In the genomic region with DNA sequence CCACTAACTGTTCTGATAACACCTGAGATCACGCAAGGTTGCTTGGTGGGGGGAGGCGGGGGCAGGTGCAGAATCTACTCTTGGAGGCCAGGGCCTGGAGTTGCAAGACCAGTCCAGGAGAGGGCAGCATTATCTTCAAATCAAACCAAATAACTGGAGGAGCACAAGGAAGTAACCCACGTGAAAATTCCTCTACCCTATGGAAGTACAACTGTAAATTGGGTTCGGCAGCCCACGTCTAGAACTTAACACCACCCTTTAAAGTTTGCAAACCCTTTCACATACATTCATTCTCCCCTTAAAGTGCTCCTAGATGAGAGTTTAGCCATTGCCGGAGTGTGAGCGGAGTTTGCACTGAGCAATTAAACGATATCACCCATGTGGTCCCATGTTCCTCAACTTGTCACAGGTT, we compare ENCODE assay signal across 1 cellular context.
TF ChIP-seq lines count a peak whose summit lies in the region.

No MANE protein-coding gene starts in this region.

TF ChIP-seq in HepG2, 621 proteins besides CTCF, POLR2A, EP300 and RAD21 (continued from another document and continues in another):
- TF ChIP-seq ZNF34 (CRISPR knock-in tag; IDR thresholded peaks at IDR 0.05; ENCODE audit: borderline replicate concordance) = no peak
- no peak; the same call in 1 of the 2 replicates for TF ChIP-seq SIN3B (IDR thresholded peaks at IDR 0.05; ENCODE audit: low read length)
- TF ChIP-seq, protein P1, sequence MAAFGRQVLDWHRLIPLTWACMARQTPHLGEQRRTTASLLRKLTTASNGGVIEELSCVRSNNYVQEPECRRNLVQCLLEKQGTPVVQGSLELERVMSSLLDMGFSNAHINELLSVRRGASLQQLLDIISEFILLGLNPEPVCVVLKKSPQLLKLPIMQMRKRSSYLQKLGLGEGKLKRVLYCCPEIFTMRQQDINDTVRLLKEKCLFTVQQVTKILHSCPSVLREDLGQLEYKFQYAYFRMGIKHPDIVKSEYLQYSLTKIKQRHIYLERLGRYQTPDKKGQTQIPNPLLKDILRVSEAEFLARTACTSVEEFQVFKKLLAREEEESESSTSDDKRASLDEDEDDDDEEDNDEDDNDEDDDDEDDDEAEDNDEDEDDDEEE (CRISPR knock-in tag; IDR thresholded peaks at IDR 0.05) = no peak
- 0 out of 2 replicates have a peak, but pooled peaks have one; percentile 25 for TF ChIP-seq ZMYM4 (CRISPR knock-in tag; IDR thresholded peaks at IDR 0.05)
- TF ChIP-seq, protein P2, sequence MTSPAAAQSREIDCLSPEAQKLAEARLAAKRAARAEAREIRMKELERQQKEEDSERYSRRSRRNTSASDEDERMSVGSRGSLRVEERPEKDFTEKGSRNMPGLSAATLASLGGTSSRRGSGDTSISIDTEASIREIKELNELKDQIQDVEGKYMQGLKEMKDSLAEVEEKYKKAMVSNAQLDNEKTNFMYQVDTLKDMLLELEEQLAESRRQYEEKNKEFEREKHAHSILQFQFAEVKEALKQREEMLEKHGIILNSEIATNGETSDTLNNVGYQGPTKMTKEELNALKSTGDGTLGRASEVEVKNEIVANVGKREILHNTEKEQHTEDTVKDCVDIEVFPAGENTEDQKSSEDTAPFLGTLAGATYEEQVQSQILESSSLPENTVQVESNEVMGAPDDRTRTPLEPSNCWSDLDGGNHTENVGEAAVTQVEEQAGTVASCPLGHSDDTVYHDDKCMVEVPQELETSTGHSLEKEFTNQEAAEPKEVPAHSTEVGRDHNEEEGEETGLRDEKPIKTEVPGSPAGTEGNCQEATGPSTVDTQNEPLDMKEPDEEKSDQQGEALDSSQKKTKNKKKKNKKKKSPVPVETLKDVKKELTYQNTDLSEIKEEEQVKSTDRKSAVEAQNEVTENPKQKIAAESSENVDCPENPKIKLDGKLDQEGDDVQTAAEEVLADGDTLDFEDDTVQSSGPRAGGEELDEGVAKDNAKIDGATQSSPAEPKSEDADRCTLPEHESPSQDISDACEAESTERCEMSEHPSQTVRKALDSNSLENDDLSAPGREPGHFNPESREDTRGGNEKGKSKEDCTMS (CRISPR knock-in tag; conservative IDR thresholded peaks at IDR 0.05) = no peak
- TF ChIP-seq, protein P3, sequence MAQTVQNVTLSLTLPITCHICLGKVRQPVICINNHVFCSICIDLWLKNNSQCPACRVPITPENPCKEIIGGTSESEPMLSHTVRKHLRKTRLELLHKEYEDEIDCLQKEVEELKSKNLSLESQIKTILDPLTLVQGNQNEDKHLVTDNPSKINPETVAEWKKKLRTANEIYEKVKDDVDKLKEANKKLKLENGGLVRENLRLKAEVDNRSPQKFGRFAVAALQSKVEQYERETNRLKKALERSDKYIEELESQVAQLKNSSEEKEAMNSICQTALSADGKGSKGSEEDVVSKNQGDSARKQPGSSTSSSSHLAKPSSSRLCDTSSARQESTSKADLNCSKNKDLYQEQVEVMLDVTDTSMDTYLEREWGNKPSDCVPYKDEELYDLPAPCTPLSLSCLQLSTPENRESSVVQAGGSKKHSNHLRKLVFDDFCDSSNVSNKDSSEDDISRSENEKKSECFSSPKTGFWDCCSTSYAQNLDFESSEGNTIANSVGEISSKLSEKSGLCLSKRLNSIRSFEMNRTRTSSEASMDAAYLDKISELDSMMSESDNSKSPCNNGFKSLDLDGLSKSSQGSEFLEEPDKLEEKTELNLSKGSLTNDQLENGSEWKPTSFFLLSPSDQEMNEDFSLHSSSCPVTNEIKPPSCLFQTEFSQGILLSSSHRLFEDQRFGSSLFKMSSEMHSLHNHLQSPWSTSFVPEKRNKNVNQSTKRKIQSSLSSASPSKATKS (CRISPR knock-in tag; IDR thresholded peaks at IDR 0.05) = no peak
- TF ChIP-seq, protein P4, sequence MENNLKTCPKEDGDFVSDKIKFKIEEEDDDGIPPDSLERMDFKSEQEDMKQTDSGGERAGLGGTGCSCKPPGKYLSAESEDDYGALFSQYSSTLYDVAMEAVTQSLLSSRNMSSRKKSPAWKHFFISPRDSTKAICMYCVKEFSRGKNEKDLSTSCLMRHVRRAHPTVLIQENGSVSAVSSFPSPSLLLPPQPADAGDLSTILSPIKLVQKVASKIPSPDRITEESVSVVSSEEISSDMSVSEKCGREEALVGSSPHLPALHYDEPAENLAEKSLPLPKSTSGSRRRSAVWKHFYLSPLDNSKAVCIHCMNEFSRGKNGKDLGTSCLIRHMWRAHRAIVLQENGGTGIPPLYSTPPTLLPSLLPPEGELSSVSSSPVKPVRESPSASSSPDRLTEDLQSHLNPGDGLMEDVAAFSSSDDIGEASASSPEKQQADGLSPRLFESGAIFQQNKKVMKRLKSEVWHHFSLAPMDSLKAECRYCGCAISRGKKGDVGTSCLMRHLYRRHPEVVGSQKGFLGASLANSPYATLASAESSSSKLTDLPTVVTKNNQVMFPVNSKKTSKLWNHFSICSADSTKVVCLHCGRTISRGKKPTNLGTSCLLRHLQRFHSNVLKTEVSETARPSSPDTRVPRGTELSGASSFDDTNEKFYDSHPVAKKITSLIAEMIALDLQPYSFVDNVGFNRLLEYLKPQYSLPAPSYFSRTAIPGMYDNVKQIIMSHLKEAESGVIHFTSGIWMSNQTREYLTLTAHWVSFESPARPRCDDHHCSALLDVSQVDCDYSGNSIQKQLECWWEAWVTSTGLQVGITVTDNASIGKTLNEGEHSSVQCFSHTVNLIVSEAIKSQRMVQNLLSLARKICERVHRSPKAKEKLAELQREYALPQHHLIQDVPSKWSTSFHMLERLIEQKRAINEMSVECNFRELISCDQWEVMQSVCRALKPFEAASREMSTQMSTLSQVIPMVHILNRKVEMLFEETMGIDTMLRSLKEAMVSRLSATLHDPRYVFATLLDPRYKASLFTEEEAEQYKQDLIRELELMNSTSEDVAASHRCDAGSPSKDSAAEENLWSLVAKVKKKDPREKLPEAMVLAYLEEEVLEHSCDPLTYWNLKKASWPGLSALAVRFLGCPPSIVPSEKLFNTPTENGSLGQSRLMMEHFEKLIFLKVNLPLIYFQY (CRISPR knock-in tag; IDR thresholded peaks at IDR 0.05; ENCODE audit: borderline replicate concordance) = no peak
- no peak for TF ChIP-seq ZMYM2 (CRISPR knock-in tag; IDR thresholded peaks at IDR 0.05)
- no peak for TF ChIP-seq SP4 (CRISPR knock-in tag; IDR thresholded peaks at IDR 0.05)
- no peak for TF ChIP-seq GATA4 (IDR thresholded peaks at IDR 0.05; ENCODE audit: borderline replicate concordance, low read depth)
- no peak for TF ChIP-seq ZSCAN22 (CRISPR knock-in tag; IDR thresholded peaks at IDR 0.05)
- peak; percentile 42; the same call in 1 of the 2 replicates for TF ChIP-seq SAP130 (CRISPR knock-in tag; IDR thresholded peaks at IDR 0.05; ENCODE audit: low read depth)
- TF ChIP-seq, protein P5, sequence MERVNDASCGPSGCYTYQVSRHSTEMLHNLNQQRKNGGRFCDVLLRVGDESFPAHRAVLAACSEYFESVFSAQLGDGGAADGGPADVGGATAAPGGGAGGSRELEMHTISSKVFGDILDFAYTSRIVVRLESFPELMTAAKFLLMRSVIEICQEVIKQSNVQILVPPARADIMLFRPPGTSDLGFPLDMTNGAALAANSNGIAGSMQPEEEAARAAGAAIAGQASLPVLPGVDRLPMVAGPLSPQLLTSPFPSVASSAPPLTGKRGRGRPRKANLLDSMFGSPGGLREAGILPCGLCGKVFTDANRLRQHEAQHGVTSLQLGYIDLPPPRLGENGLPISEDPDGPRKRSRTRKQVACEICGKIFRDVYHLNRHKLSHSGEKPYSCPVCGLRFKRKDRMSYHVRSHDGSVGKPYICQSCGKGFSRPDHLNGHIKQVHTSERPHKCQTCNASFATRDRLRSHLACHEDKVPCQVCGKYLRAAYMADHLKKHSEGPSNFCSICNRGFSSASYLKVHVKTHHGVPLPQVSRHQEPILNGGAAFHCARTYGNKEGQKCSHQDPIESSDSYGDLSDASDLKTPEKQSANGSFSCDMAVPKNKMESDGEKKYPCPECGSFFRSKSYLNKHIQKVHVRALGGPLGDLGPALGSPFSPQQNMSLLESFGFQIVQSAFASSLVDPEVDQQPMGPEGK (CRISPR knock-in tag; IDR thresholded peaks at IDR 0.05) = peak; percentile 84
- no peak for TF ChIP-seq HNRNPUL1 (IDR thresholded peaks at IDR 0.05; ENCODE audit: low read depth, low read length)
- TF ChIP-seq ZSCAN20 (CRISPR knock-in tag; IDR thresholded peaks at IDR 0.05; ENCODE audit: borderline replicate concordance) = no peak
- no peak for TF ChIP-seq EEA1 (CRISPR knock-in tag; IDR thresholded peaks at IDR 0.05; ENCODE audit: borderline replicate concordance)
- TF ChIP-seq KAT8 (CRISPR knock-in tag; IDR thresholded peaks at IDR 0.05) = peak; percentile 54
- TF ChIP-seq SETDB1 (CRISPR knock-in tag; IDR thresholded peaks at IDR 0.05; ENCODE audit: borderline replicate concordance) = no peak
- TF ChIP-seq, protein P6, sequence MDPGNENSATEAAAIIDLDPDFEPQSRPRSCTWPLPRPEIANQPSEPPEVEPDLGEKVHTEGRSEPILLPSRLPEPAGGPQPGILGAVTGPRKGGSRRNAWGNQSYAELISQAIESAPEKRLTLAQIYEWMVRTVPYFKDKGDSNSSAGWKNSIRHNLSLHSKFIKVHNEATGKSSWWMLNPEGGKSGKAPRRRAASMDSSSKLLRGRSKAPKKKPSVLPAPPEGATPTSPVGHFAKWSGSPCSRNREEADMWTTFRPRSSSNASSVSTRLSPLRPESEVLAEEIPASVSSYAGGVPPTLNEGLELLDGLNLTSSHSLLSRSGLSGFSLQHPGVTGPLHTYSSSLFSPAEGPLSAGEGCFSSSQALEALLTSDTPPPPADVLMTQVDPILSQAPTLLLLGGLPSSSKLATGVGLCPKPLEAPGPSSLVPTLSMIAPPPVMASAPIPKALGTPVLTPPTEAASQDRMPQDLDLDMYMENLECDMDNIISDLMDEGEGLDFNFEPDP (CRISPR knock-in tag; conservative IDR thresholded peaks at IDR 0.05) = 0 out of 2 replicates have a peak, but pooled peaks have one; percentile 59
- 0 out of 2 replicates have a peak, but pooled peaks have one; percentile 33 for TF ChIP-seq RFXANK (CRISPR knock-in tag; IDR thresholded peaks at IDR 0.05)
- no peak for TF ChIP-seq U2AF1 (optimal IDR thresholded peaks at IDR 0.05; ENCODE audit: low read depth, low read length)
- no peak for TF ChIP-seq ZBTB1 (CRISPR knock-in tag; IDR thresholded peaks at IDR 0.05; ENCODE audit: borderline replicate concordance)
- TF ChIP-seq, protein P7, sequence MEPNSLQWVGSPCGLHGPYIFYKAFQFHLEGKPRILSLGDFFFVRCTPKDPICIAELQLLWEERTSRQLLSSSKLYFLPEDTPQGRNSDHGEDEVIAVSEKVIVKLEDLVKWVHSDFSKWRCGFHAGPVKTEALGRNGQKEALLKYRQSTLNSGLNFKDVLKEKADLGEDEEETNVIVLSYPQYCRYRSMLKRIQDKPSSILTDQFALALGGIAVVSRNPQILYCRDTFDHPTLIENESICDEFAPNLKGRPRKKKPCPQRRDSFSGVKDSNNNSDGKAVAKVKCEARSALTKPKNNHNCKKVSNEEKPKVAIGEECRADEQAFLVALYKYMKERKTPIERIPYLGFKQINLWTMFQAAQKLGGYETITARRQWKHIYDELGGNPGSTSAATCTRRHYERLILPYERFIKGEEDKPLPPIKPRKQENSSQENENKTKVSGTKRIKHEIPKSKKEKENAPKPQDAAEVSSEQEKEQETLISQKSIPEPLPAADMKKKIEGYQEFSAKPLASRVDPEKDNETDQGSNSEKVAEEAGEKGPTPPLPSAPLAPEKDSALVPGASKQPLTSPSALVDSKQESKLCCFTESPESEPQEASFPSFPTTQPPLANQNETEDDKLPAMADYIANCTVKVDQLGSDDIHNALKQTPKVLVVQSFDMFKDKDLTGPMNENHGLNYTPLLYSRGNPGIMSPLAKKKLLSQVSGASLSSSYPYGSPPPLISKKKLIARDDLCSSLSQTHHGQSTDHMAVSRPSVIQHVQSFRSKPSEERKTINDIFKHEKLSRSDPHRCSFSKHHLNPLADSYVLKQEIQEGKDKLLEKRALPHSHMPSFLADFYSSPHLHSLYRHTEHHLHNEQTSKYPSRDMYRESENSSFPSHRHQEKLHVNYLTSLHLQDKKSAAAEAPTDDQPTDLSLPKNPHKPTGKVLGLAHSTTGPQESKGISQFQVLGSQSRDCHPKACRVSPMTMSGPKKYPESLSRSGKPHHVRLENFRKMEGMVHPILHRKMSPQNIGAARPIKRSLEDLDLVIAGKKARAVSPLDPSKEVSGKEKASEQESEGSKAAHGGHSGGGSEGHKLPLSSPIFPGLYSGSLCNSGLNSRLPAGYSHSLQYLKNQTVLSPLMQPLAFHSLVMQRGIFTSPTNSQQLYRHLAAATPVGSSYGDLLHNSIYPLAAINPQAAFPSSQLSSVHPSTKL (CRISPR knock-in tag; IDR thresholded peaks at IDR 0.05) = peak; percentile 33; the same call in 1 of the 2 replicates
- no peak for TF ChIP-seq ZNF564 (CRISPR knock-in tag; IDR thresholded peaks at IDR 0.05)
- TF ChIP-seq, protein P8, sequence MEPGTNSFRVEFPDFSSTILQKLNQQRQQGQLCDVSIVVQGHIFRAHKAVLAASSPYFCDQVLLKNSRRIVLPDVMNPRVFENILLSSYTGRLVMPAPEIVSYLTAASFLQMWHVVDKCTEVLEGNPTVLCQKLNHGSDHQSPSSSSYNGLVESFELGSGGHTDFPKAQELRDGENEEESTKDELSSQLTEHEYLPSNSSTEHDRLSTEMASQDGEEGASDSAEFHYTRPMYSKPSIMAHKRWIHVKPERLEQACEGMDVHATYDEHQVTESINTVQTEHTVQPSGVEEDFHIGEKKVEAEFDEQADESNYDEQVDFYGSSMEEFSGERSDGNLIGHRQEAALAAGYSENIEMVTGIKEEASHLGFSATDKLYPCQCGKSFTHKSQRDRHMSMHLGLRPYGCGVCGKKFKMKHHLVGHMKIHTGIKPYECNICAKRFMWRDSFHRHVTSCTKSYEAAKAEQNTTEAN (CRISPR knock-in tag; conservative IDR thresholded peaks at IDR 0.05) = no peak
- TF ChIP-seq, protein P9, sequence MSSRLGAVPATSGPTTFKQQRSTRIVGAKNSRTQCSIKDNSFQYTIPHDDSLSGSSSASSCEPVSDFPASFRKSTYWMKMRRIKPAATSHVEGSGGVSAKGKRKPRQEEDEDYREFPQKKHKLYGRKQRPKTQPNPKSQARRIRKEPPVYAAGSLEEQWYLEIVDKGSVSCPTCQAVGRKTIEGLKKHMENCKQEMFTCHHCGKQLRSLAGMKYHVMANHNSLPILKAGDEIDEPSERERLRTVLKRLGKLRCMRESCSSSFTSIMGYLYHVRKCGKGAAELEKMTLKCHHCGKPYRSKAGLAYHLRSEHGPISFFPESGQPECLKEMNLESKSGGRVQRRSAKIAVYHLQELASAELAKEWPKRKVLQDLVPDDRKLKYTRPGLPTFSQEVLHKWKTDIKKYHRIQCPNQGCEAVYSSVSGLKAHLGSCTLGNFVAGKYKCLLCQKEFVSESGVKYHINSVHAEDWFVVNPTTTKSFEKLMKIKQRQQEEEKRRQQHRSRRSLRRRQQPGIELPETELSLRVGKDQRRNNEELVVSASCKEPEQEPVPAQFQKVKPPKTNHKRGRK (CRISPR knock-in tag; IDR thresholded peaks at IDR 0.05) = no peak
- TF ChIP-seq FOXP1 (IDR thresholded peaks at IDR 0.05) = no peak
- TF ChIP-seq FOXP1 (CRISPR knock-in tag; IDR thresholded peaks at IDR 0.05) = no peak
- TF ChIP-seq ZMAT3 (CRISPR knock-in tag; conservative IDR thresholded peaks at IDR 0.05) = no peak
- no peak for TF ChIP-seq ZNF326 (CRISPR knock-in tag; IDR thresholded peaks at IDR 0.05; ENCODE audit: borderline replicate concordance)
- no peak for TF ChIP-seq ZNF460 (CRISPR knock-in tag; IDR thresholded peaks at IDR 0.05; ENCODE audit: borderline replicate concordance)
- no peak for TF ChIP-seq ZNF776 (CRISPR knock-in tag; IDR thresholded peaks at IDR 0.05)
- no peak for TF ChIP-seq HOXA7 (CRISPR knock-in tag; IDR thresholded peaks at IDR 0.05)
- TF ChIP-seq LCORL (IDR thresholded peaks at IDR 0.05) = no peak
- TF ChIP-seq LCORL (CRISPR knock-in tag; IDR thresholded peaks at IDR 0.05) = 0 out of 2 replicates have a peak, but pooled peaks have one; percentile 14
- TF ChIP-seq ZNF772 (CRISPR knock-in tag; IDR thresholded peaks at IDR 0.05) = 0 out of 2 replicates have a peak, but pooled peaks have one; percentile 44
- TF ChIP-seq THAP11 (CRISPR knock-in tag; IDR thresholded peaks at IDR 0.05) = peak; percentile 57; the same call in 1 of the 2 replicates
- no peak for TF ChIP-seq ZNF644 (CRISPR knock-in tag; IDR thresholded peaks at IDR 0.05; ENCODE audit: low read depth)
- TF ChIP-seq BHLHE40 (IDR thresholded peaks at IDR 0.05; ENCODE audit: low read length) = no peak
- TF ChIP-seq POLR2AphosphoS2 (IDR thresholded peaks at IDR 0.05; ENCODE audit: low read depth, low read length) = no peak
